In the genomic region with DNA sequence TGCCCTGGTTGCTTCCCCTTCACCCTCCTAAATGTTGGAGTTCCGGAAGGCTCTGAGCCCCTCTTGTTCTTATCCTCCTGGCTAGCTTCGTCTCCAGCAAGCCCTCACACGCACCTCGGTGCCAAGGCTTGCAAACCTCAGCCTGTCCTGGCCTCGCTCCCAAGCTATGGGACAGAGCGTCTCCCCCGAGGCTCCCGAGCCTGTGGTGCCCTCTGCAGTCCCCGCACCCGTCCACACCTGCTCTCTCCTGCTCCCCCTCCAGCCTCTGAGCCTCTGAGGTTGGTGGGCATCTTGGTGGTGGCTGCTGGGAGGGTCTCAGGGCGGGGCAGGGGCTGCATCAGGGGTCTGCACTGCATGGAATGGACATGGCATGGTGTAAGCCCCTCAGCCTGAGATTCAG, we compare ENCODE assay signal across 2 cellular contexts.
TF ChIP-seq lines count a peak whose summit lies in the region.

No MANE protein-coding gene starts in this region.

TF ChIP-seq in HCT116, 20 proteins besides CTCF, POLR2A, EP300 and RAD21 (continued from another document):
- TF ChIP-seq CEBPB (IDR thresholded peaks at IDR 0.05; ENCODE audit: low read depth) (no peak), POLR2AphosphoS5 (IDR thresholded peaks at IDR 0.05; ENCODE audit: low read depth, low read length) (no peak), YY1 (IDR thresholded peaks at IDR 0.05; ENCODE audit: extremely low read depth, insufficient replicate concordance, low read depth, low read length) (no peak), SP1 (IDR thresholded peaks at IDR 0.05; ENCODE audit: low read depth) (no peak), EGR1 (IDR thresholded peaks at IDR 0.05; ENCODE audit: low read depth) (no peak), CBX3 (IDR thresholded peaks at IDR 0.05; ENCODE audit: low read depth) (no peak), SRF (IDR thresholded peaks at IDR 0.05; ENCODE audit: low read depth) (no peak), ELF1 (IDR thresholded peaks at IDR 0.05; ENCODE audit: borderline replicate concordance, low read depth) (no peak)
- TF ChIP-seq, protein P1, sequence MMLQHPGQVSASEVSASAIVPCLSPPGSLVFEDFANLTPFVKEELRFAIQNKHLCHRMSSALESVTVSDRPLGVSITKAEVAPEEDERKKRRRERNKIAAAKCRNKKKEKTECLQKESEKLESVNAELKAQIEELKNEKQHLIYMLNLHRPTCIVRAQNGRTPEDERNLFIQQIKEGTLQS (IDR thresholded peaks at IDR 0.05): no peak
- TF ChIP-seq, protein P2, sequence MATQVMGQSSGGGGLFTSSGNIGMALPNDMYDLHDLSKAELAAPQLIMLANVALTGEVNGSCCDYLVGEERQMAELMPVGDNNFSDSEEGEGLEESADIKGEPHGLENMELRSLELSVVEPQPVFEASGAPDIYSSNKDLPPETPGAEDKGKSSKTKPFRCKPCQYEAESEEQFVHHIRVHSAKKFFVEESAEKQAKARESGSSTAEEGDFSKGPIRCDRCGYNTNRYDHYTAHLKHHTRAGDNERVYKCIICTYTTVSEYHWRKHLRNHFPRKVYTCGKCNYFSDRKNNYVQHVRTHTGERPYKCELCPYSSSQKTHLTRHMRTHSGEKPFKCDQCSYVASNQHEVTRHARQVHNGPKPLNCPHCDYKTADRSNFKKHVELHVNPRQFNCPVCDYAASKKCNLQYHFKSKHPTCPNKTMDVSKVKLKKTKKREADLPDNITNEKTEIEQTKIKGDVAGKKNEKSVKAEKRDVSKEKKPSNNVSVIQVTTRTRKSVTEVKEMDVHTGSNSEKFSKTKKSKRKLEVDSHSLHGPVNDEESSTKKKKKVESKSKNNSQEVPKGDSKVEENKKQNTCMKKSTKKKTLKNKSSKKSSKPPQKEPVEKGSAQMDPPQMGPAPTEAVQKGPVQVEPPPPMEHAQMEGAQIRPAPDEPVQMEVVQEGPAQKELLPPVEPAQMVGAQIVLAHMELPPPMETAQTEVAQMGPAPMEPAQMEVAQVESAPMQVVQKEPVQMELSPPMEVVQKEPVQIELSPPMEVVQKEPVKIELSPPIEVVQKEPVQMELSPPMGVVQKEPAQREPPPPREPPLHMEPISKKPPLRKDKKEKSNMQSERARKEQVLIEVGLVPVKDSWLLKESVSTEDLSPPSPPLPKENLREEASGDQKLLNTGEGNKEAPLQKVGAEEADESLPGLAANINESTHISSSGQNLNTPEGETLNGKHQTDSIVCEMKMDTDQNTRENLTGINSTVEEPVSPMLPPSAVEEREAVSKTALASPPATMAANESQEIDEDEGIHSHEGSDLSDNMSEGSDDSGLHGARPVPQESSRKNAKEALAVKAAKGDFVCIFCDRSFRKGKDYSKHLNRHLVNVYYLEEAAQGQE (IDR thresholded peaks at IDR 0.05; ENCODE audit: low read depth): no peak

TF ChIP-seq in K562, 482 proteins besides CTCF, POLR2A, EP300 and RAD21 (continued from another document):
- TF ChIP-seq ETS1 (conservative IDR thresholded peaks at IDR 0.05; ENCODE audit: control insufficient read depth, low read depth, low read length) (no peak), NONO (IDR thresholded peaks at IDR 0.05; ENCODE audit: low read depth in 2 of 2, low read length in 1 of 2) (no peak), RBBP5 (IDR thresholded peaks at IDR 0.05; ENCODE audit: borderline replicate concordance, insufficient read depth, low read length, poor library complexity, severe bottlenecking) (no peak), MBD1 (CRISPR knock-in tag; IDR thresholded peaks at IDR 0.05) (no peak), SMAD3 (CRISPR knock-in tag; conservative IDR thresholded peaks at IDR 0.05) (no peak), EGR1 (conservative IDR thresholded peaks at IDR 0.05) (no peak), E2F6 (IDR thresholded peaks at IDR 0.05; ENCODE audit: borderline replicate concordance in 1 of 2, extremely low read depth in 1 of 2, insufficient read depth in 1 of 2, insufficient read length in 1 of 2, low read depth in 1 of 2, low read length in 1 of 2, poor library complexity in 1 of 2, severe bottlenecking in 1 of 2) (no peak), PTRF (tag; IDR thresholded peaks at IDR 0.05) (no peak), CREBBP (IDR thresholded peaks at IDR 0.05; ENCODE audit: low read depth, low read length) (no peak)
- TF ChIP-seq, protein P3, sequence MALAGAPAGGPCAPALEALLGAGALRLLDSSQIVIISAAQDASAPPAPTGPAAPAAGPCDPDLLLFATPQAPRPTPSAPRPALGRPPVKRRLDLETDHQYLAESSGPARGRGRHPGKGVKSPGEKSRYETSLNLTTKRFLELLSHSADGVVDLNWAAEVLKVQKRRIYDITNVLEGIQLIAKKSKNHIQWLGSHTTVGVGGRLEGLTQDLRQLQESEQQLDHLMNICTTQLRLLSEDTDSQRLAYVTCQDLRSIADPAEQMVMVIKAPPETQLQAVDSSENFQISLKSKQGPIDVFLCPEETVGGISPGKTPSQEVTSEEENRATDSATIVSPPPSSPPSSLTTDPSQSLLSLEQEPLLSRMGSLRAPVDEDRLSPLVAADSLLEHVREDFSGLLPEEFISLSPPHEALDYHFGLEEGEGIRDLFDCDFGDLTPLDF (CRISPR knock-in tag; IDR thresholded peaks at IDR 0.05): no peak
